ENCODE assay signal across 1 cellular context in the genomic region with DNA sequence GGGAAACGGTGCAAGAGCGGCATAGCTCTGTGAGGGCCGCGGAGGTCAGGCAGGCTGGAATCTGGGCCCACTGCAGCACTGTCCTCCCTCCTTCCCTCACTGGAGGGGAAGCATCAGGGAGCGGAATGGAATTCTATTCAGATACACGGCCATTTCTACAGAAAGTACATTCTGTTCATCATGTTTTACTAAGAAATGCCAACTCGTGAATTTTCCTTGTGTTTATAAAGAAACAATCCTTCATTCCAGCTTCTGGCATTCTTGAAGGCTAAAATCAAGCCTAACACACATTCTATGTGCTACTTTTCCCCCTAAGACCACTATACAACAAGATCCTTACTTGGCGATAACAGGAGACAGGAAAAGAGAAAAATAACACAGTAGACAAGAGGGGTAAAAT.
TF ChIP-seq lines count a peak whose summit lies in the region.

No MANE protein-coding gene starts in this region.

TF ChIP-seq in GM23338, 12 proteins besides CTCF, POLR2A, EP300 and RAD21 (continued from another document):
- TF ChIP-seq, protein P1, sequence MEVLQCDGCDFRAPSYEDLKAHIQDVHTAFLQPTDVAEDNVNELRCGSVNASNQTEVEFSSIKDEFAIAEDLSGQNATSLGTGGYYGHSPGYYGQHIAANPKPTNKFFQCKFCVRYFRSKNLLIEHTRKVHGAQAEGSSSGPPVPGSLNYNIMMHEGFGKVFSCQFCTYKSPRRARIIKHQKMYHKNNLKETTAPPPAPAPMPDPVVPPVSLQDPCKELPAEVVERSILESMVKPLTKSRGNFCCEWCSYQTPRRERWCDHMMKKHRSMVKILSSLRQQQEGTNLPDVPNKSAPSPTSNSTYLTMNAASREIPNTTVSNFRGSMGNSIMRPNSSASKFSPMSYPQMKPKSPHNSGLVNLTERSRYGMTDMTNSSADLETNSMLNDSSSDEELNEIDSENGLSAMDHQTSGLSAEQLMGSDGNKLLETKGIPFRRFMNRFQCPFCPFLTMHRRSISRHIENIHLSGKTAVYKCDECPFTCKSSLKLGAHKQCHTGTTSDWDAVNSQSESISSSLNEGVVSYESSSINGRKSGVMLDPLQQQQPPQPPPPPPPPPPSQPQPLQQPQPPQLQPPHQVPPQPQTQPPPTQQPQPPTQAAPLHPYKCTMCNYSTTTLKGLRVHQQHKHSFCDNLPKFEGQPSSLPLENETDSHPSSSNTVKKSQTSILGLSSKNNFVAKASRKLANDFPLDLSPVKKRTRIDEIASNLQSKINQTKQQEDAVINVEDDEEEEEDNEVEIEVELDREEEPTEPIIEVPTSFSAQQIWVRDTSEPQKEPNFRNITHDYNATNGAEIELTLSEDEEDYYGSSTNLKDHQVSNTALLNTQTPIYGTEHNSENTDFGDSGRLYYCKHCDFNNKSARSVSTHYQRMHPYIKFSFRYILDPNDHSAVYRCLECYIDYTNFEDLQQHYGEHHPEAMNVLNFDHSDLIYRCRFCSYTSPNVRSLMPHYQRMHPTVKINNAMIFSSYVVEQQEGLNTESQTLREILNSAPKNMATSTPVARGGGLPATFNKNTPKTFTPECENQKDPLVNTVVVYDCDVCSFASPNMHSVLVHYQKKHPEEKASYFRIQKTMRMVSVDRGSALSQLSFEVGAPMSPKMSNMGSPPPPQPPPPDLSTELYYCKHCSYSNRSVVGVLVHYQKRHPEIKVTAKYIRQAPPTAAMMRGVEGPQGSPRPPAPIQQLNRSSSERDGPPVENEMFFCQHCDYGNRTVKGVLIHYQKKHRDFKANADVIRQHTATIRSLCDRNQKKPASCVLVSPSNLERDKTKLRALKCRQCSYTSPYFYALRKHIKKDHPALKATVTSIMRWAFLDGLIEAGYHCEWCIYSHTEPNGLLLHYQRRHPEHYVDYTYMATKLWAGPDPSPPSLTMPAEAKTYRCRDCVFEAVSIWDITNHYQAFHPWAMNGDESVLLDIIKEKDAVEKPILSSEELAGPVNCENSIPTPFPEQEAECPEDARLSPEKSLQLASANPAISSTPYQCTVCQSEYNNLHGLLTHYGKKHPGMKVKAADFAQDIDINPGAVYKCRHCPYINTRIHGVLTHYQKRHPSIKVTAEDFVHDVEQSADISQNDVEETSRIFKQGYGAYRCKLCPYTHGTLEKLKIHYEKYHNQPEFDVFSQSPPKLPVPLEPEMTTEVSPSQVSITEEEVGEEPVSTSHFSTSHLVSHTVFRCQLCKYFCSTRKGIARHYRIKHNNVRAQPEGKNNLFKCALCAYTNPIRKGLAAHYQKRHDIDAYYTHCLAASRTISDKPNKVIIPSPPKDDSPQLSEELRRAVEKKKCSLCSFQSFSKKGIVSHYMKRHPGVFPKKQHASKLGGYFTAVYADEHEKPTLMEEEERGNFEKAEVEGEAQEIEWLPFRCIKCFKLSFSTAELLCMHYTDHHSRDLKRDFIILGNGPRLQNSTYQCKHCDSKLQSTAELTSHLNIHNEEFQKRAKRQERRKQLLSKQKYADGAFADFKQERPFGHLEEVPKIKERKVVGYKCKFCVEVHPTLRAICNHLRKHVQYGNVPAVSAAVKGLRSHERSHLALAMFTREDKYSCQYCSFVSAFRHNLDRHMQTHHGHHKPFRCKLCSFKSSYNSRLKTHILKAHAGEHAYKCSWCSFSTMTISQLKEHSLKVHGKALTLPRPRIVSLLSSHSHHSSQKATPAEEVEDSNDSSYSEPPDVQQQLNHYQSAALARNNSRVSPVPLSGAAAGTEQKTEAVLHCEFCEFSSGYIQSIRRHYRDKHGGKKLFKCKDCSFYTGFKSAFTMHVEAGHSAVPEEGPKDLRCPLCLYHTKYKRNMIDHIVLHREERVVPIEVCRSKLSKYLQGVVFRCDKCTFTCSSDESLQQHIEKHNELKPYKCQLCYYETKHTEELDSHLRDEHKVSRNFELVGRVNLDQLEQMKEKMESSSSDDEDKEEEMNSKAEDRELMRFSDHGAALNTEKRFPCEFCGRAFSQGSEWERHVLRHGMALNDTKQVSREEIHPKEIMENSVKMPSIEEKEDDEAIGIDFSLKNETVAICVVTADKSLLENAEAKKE (CRISPR knock-in tag; IDR thresholded peaks at IDR 0.05) = no peak
- TF ChIP-seq EZH2phosphoT487 (IDR thresholded peaks at IDR 0.05; ENCODE audit: unreplicated experiment) (no peak), REST (IDR thresholded peaks at IDR 0.05; ENCODE audit: unreplicated experiment) (no peak), ZNF331 (CRISPR knock-in tag; IDR thresholded peaks at IDR 0.05; ENCODE audit: low read depth) (no peak)
